In genomic region chr3:63719796-63720445, GRCh38 we compare ENCODE assay signal across 8 cellular contexts.
"Had no signal": no experiment of that assay in that cellular context is flagged by ENCODE, and none has a peak within 500 bp of the region (broad histone marks: within the 10 kb centered on the region; RNA-seq: fewer than 3 reads in every experiment).

No MANE protein-coding gene starts in this region.

- FAIRE-seq: G401.6, GM12878, GM12891, GM12892, GM18507, GM19239 had no signal

- DNase-seq: GDM1, GF-D8 had no signal

- ATAC-seq: GM12878 had no signal

- H3K4me3 ChIP-seq: GM12878 had no signal
